Comparison of ENCODE assay signal across 21 cellular contexts in genomic region chr16:12021578-12022265, GRCh38. TPM values are rescaled to one million over a fixed set of nuclear protein-coding genes. Genes with fewer than 3 reads are reported as not detected.
"Had no signal": no experiment of that assay in that cellular context is flagged by ENCODE, and none has a peak within 500 bp of the region (broad histone marks: within the 10 kb centered on the region; RNA-seq: fewer than 3 reads in every experiment).

No MANE protein-coding gene starts in this region.

- H3K27ac Mint-ChIP-seq: activated CD8-positive, alpha-beta memory T cell treated with anti-CD3 and anti-CD28 coated beads, Interleukin-2, amount 10 ng/mL, durations not matched to agents 7 days and 5 days; activated naive CD4-positive, alpha-beta T cell treated with anti-CD3 and anti-CD28 coated beads, Interleukin-2, amount 50 U/mL, for 24 hours; activated T-cell treated with anti-CD3 and anti-CD28 coated beads, Interleukin-2, amount 50 U/mL, for 24 hours; brain; natural killer cell had no signal

- H3K4me3 ChIP-seq: mucosa of descending colon, prostate gland, sigmoid colon, testis had no signal

- H3K27me3 Mint-ChIP-seq: activated CD8-positive, alpha-beta memory T cell treated with anti-CD3 and anti-CD28 coated beads, Interleukin-2, amount 10 ng/mL, durations not matched to agents 7 days and 5 days; activated naive CD4-positive, alpha-beta T cell treated with anti-CD3 and anti-CD28 coated beads, Interleukin-2, amount 50 U/mL, for 24 hours; activated T-cell treated with anti-CD3 and anti-CD28 coated beads, Interleukin-2, amount 50 U/mL, for 24 hours; brain; effector memory CD8-positive, alpha-beta T cell; stimulated activated naive CD8-positive, alpha-beta T cell treated with anti-CD3 and anti-CD28 coated beads, Interleukin-15, amount 100 ng/mL, for 72 hours had no signal

- H3K9me3 ChIP-seq: mucosa of descending colon, prostate gland, sigmoid colon, testis had no signal

- H3K36me3 Mint-ChIP-seq: activated CD8-positive, alpha-beta memory T cell treated with anti-CD3 and anti-CD28 coated beads, Interleukin-2, amount 10 ng/mL, durations not matched to agents 7 days and 5 days; natural killer cell had no signal

- H3K27ac ChIP-seq: prostate gland, sigmoid colon, testis had no signal

- H3K9me3 Mint-ChIP-seq: activated naive CD4-positive, alpha-beta T cell treated with anti-CD3 and anti-CD28 coated beads, Interleukin-2, amount 50 U/mL, for 24 hours; activated T-cell treated with anti-CD3 and anti-CD28 coated beads, Interleukin-2, amount 50 U/mL, for 24 hours; brain; effector memory CD8-positive, alpha-beta T cell; natural killer cell; stimulated activated naive CD8-positive, alpha-beta T cell treated with anti-CD3 and anti-CD28 coated beads, Interleukin-15, amount 100 ng/mL, for 72 hours had no signal

- H3K4me1 Mint-ChIP-seq: activated naive CD4-positive, alpha-beta T cell treated with anti-CD3 and anti-CD28 coated beads, Interleukin-2, amount 50 U/mL, for 24 hours; natural killer cell had no signal

- H3K4me1 ChIP-seq: prostate gland, sigmoid colon, testis had no signal

- DNase-seq: activated CD4-positive, alpha-beta T cell treated with anti-CD3 and anti-CD28 coated beads, Interleukin-2, amount 50 U/mL, for 4 hours; activated CD4-positive, CD25-positive, alpha-beta regulatory T cell treated with anti-CD3 and anti-CD28 coated beads, Interleukin-2, amount 50 U/mL, for 72 hours; activated CD8-positive, alpha-beta memory T cell treated with anti-CD3 and anti-CD28 coated beads, Interleukin-2, amount 10 ng/mL, durations not matched to agents 7 days and 5 days; activated effector memory CD4-positive, alpha-beta T cell treated with Interleukin-2 at 50 U/mL for 16 hours; activated T-cell treated with anti-CD3 and anti-CD28 coated beads, Interleukin-2, amount 50 U/mL, for 24 hours; amniotic stem cell; effector memory CD8-positive, alpha-beta T cell; mucosa of descending colon; natural killer cell; nucleus accumbens; sigmoid colon; stimulated activated CD4-positive, alpha-beta T cell treated with anti-CD3 and anti-CD28 coated beads, Interleukin-2, amount 100 ng/mL, for 48 hours; stimulated activated CD8-positive, alpha-beta memory T cell treated with anti-CD3 and anti-CD28 coated beads, Interleukin-4, amount 100 ng/mL, for 48 hours; stimulated activated naive CD8-positive, alpha-beta T cell treated with anti-CD3 and anti-CD28 coated beads, Interleukin-15, amount 100 ng/mL, for 72 hours; testis had no signal

- H3K27me3 ChIP-seq: sigmoid colon, testis had no signal

- H3K36me3 ChIP-seq: prostate gland, sigmoid colon had no signal

- ATAC-seq: activated CD8-positive, alpha-beta memory T cell treated with anti-CD3 and anti-CD28 coated beads, Interleukin-2, amount 10 ng/mL, durations not matched to agents 7 days and 5 days; effector memory CD8-positive, alpha-beta T cell; mucosa of descending colon; natural killer cell; stimulated activated naive CD8-positive, alpha-beta T cell treated with anti-CD3 and anti-CD28 coated beads, Interleukin-15, amount 100 ng/mL, for 72 hours had no signal

- H3K4me3 Mint-ChIP-seq: activated CD8-positive, alpha-beta memory T cell treated with anti-CD3 and anti-CD28 coated beads, Interleukin-2, amount 10 ng/mL, durations not matched to agents 7 days and 5 days; activated naive CD4-positive, alpha-beta T cell treated with anti-CD3 and anti-CD28 coated beads, Interleukin-2, amount 50 U/mL, for 24 hours; activated T-cell treated with anti-CD3 and anti-CD28 coated beads, Interleukin-2, amount 50 U/mL, for 24 hours; brain; effector memory CD8-positive, alpha-beta T cell; natural killer cell; stimulated activated naive CD8-positive, alpha-beta T cell treated with anti-CD3 and anti-CD28 coated beads, Interleukin-15, amount 100 ng/mL, for 72 hours had no signal

RNA-seq across cellular contexts. Expression of gene TNFRSF17, which starts 56.7 kb away (rescaled TPM):
- total RNA-seq: activated CD8-positive, alpha-beta memory T cell treated with anti-CD3 and anti-CD28 coated beads, Interleukin-2, amount 10 ng/mL, durations not matched to agents 7 days and 5 days; epithelial cell of proximal tubule; glomerular endothelial cell; sigmoid colon; T-helper 1 cell treated with Interleukin-12 subunit alpha and Interleukin-12 subunit beta and Interleukin-4 antibody, amounts not matched to agents 30 ng/mL and 1 ng/mL, for 36 hours had no signal
